20 cellular contexts compared by ENCODE assay signal in genomic region chr21:44887807-44888580, GRCh38. TPM values are rescaled to one million over a fixed set of nuclear protein-coding genes. Genes with fewer than 3 reads are reported as not detected.
DNase-seq lines count a peak whose midpoint lies in the region; ATAC-seq and TF ChIP-seq lines count a peak whose summit lies in the region.
"Had no signal": no experiment of that assay in that cellular context is flagged by ENCODE, and none has a peak within 500 bp of the region (broad histone marks: within the 10 kb centered on the region; RNA-seq: fewer than 3 reads in every experiment).

No MANE protein-coding gene starts in this region.

- H3K27ac ChIP-seq in endodermal cell (ENCODE audit: low read depth, low read length) (no peak overlapping the region), right lobe of liver (no peak overlapping the region)
- H3K27ac ChIP-seq: KMS-11, Peyer's patch had no signal

- intact Hi-C loops in Right ventricle myocardium inferior (cut with DNase I): no loop called here
- intact Hi-C loops in left cardiac atrium (cut with DNase I): no loop called here
- intact Hi-C loops in right lobe of liver (cut with DNase I): no loop called here
- intact Hi-C loops in activated CD4-positive, alpha-beta T cell treated with anti-CD3 and anti-CD28 coated beads for 36 hours (cut with DNase I, micrococcal nuclease): no loop called here

- no peak overlapping the region for H3K9ac ChIP-seq in endodermal cell (ENCODE audit: extremely low read depth, low read length, poor library complexity, severe bottlenecking)
- H3K9ac ChIP-seq: KMS-11 had no signal

- H3K9me3 Mint-ChIP-seq in endodermal cell: no peaks in the 10 kb centered on the region
- H3K9me3 Mint-ChIP-seq in stimulated activated naive B cell treated with anti-CD40 and anti-IgM and Interleukin-4, amounts not matched to agents 10 μg/mL and 1 μg/mL and 100 μg/mL, for 72 hours: no peaks in the 10 kb centered on the region
- H3K9me3 Mint-ChIP-seq in activated CD4-positive, alpha-beta T cell treated with anti-CD3 and anti-CD28 coated beads for 36 hours (ENCODE audit: low read depth): no peaks in the 10 kb centered on the region
- H3K9me3 Mint-ChIP-seq: HFFc6 had no signal

- no peaks in the 10 kb centered on the region for H3K27me3 ChIP-seq in endodermal cell (ENCODE audit: control insufficient read depth, insufficient read depth, low read length, poor library complexity, severe bottlenecking)
- H3K27me3 ChIP-seq in right lobe of liver: no peaks in the 10 kb centered on the region
- H3K27me3 ChIP-seq: Peyer's patch had no signal

- WGBS in endodermal cell (ENCODE audit: insufficient coverage in 1 of 2, insufficient read length in 1 of 2), 2 experiments: 93 to 97% methylated on average over 11 to 24 of the region's 24 CpGs
- WGBS in right lobe of liver (ENCODE audit: insufficient coverage, low coverage, low lambda C conversion rate, missing lambda C conversion rate): 79% methylated on average over 5 of the region's 24 CpGs

- ATAC-seq in Right ventricle myocardium inferior (peak; percentile 14), left cardiac atrium (no peak), right lobe of liver (peak; percentile 43 to 71 (median 62))
- no peak for ATAC-seq in stimulated activated naive B cell treated with anti-CD40 and anti-IgM and Interleukin-4, amounts not matched to agents 10 μg/mL and 1 μg/mL and 100 μg/mL, for 72 hours (replicated peaks)
- no peak for ATAC-seq in activated CD4-positive, alpha-beta T cell treated with anti-CD3 and anti-CD28 coated beads for 36 hours

- no peaks in the 10 kb centered on the region for H3K27me3 Mint-ChIP-seq in endodermal cell (ENCODE audit: insufficient read depth)
- H3K27me3 Mint-ChIP-seq in stimulated activated naive B cell treated with anti-CD40 and anti-IgM and Interleukin-4, amounts not matched to agents 10 μg/mL and 1 μg/mL and 100 μg/mL, for 72 hours: no peaks in the 10 kb centered on the region
- H3K27me3 Mint-ChIP-seq in activated CD4-positive, alpha-beta T cell treated with anti-CD3 and anti-CD28 coated beads for 36 hours: no peaks in the 10 kb centered on the region

- no peaks in the 10 kb centered on the region for H3K4me1 Mint-ChIP-seq in endodermal cell
- H3K4me1 Mint-ChIP-seq in stimulated activated naive B cell treated with anti-CD40 and anti-IgM and Interleukin-4, amounts not matched to agents 10 μg/mL and 1 μg/mL and 100 μg/mL, for 72 hours: peaks cover 6 to 16% of the 10 kb centered on the region in 2 donors
- peaks cover 5% of the 10 kb centered on the region for H3K4me1 Mint-ChIP-seq in activated CD4-positive, alpha-beta T cell treated with anti-CD3 and anti-CD28 coated beads for 36 hours

- no peak overlapping the region for H3K27ac Mint-ChIP-seq in endodermal cell
- H3K27ac Mint-ChIP-seq in stimulated activated naive B cell treated with anti-CD40 and anti-IgM and Interleukin-4, amounts not matched to agents 10 μg/mL and 1 μg/mL and 100 μg/mL, for 72 hours: peak overlapping the region; percentile 62
- H3K27ac Mint-ChIP-seq in activated CD4-positive, alpha-beta T cell treated with anti-CD3 and anti-CD28 coated beads for 36 hours: no peak overlapping the region
- H3K27ac Mint-ChIP-seq: HFFc6 had no signal

- TF ChIP-seq CTCF in endodermal cell (conservative IDR thresholded peaks at IDR 0.05): no peak
- TF ChIP-seq CTCF in right lobe of liver (IDR thresholded peaks at IDR 0.05): no peak

- H3K4me3 ChIP-seq in endodermal cell (ENCODE audit: low read length) (no peak overlapping the region), right lobe of liver (no peak overlapping the region)
- H3K4me3 ChIP-seq: Peyer's patch had no signal

- H3K4me1 ChIP-seq in endodermal cell (ENCODE audit: control insufficient read depth, insufficient read depth, low read length): no peaks in the 10 kb centered on the region
- peaks cover 0 to 16% (median 8%) of the 10 kb centered on the region in 4 donors for H3K4me1 ChIP-seq in right lobe of liver
- H3K4me1 ChIP-seq: Peyer's patch had no signal

- CTCF ChIA-PET in activated CD4-positive, alpha-beta T cell treated with anti-CD3 and anti-CD28 coated beads for 36 hours (lab: Charles Lee): interaction anchor here (1.4 kb wide), 1 partner anchor 10 kb away, joined by 5 read pairs; no protein-coding TSS in a partner anchor

- H3K4me3 Mint-ChIP-seq in endodermal cell: no peak overlapping the region
- H3K4me3 Mint-ChIP-seq in stimulated activated naive B cell treated with anti-CD40 and anti-IgM and Interleukin-4, amounts not matched to agents 10 μg/mL and 1 μg/mL and 100 μg/mL, for 72 hours: no peak overlapping the region
- no peak overlapping the region for H3K4me3 Mint-ChIP-seq in activated CD4-positive, alpha-beta T cell treated with anti-CD3 and anti-CD28 coated beads for 36 hours
- H3K4me3 Mint-ChIP-seq: HFFc6 had no signal

- no peaks in the 10 kb centered on the region for H3K36me3 ChIP-seq in endodermal cell (ENCODE audit: control insufficient read depth, insufficient read depth, low read length)
- no peaks in the 10 kb centered on the region for H3K36me3 ChIP-seq in right lobe of liver
- H3K36me3 ChIP-seq: Peyer's patch had no signal

- peak; percentile 70 for DNase-seq in Right ventricle myocardium inferior (ENCODE audit: missing footprints)
- no peak for DNase-seq in left cardiac atrium
- peak; percentile 36 for DNase-seq in endodermal cell
- DNase-seq in right lobe of liver: peak; percentile 43 to 75 (median 72)
- DNase-seq in stimulated activated naive B cell treated with anti-CD40 and anti-IgM and Interleukin-4, amounts not matched to agents 10 μg/mL and 1 μg/mL and 100 μg/mL, for 72 hours: no peak
- no peak for DNase-seq in activated CD4-positive, alpha-beta T cell treated with anti-CD3 and anti-CD28 coated beads for 36 hours
- no peak for DNase-seq in stimulated activated CD4-positive, alpha-beta T cell treated with anti-CD3 and anti-CD28 coated beads, Interleukin-1b, Interleukin-23, amount 100 ng/mL, for 48 hours
- no peak for DNase-seq in Ammon's horn (ENCODE audit: low spot score)
- DNase-seq: 8988T, C1 segment of cervical spinal cord, DMS 273 treated with DMSO at 0.1 percent for 48 hours, GF-D8, HFFc6, NCI-H1436 treated with DMSO at 0.1 percent for 48 hours, NCI-H2081 treated with DMSO at 0.1 percent for 48 hours, NCI-H2227 treated with DMSO at 0.1 percent for 48 hours, NCI-H524, Peyer's patch, SIG-M5 had no signal

- TF ChIP-seq POLR2A in right lobe of liver (IDR thresholded peaks at IDR 0.05): no peak

- no peaks in the 10 kb centered on the region for H3K36me3 Mint-ChIP-seq in endodermal cell (ENCODE audit: low read depth)
- peaks cover 31 to 63% of the 10 kb centered on the region in 2 donors for H3K36me3 Mint-ChIP-seq in stimulated activated naive B cell treated with anti-CD40 and anti-IgM and Interleukin-4, amounts not matched to agents 10 μg/mL and 1 μg/mL and 100 μg/mL, for 72 hours
- H3K36me3 Mint-ChIP-seq in activated CD4-positive, alpha-beta T cell treated with anti-CD3 and anti-CD28 coated beads for 36 hours (ENCODE audit: low read depth): peaks cover 44% of the 10 kb centered on the region

- POLR2A ChIA-PET in activated CD4-positive, alpha-beta T cell treated with anti-CD3 and anti-CD28 coated beads for 36 hours (lab: Charles Lee): no interaction called here

- H3K9me3 ChIP-seq in endodermal cell (ENCODE audit: control insufficient read depth, low read length) (no peaks in the 10 kb centered on the region), right lobe of liver (no peaks in the 10 kb centered on the region)
- H3K9me3 ChIP-seq: Peyer's patch had no signal

RNA-seq across cellular contexts. Expression of gene PTTG1IP, which starts 14.5 kb away (rescaled TPM):
- total RNA-seq in Right ventricle myocardium inferior: 160 TPM
- 100 to 1,000 TPM; 181 to 195 TPM for total RNA-seq in left cardiac atrium
- total RNA-seq in endodermal cell: 100 to 1,000 TPM; 155 to 168 TPM
- 225 TPM for polyA plus RNA-seq in endodermal cell (2013, experiment 1 of 2)
- 224 TPM for polyA plus RNA-seq in endodermal cell (2013, experiment 2 of 2)
- total RNA-seq in right lobe of liver: 100 to 1,000 TPM in 3 of 6 experiments, 10 to 100 TPM in 3; 54.3 to 195 (median 140) TPM
- 10 to 100 TPM; 34.8 to 44.3 TPM for total RNA-seq in activated CD4-positive, alpha-beta T cell treated with anti-CD3 and anti-CD28 coated beads for 36 hours

RNA-seq across cellular contexts. Expression of gene ITGB2, which starts 32.7 kb away (rescaled TPM):
- total RNA-seq in Right ventricle myocardium inferior (36.7 TPM), left cardiac atrium (10 to 100 TPM; 31.5 to 70.7 TPM), endodermal cell (1 to 10 TPM; 1.6 to 2.3 TPM), right lobe of liver (10 to 100 TPM; 12.9 to 61.8 (median 36.6) TPM)
- 0.36 TPM for polyA plus RNA-seq in endodermal cell (2013, experiment 1 of 2)
- 0.54 TPM for polyA plus RNA-seq in endodermal cell (2013, experiment 2 of 2)
- total RNA-seq in activated CD4-positive, alpha-beta T cell treated with anti-CD3 and anti-CD28 coated beads for 36 hours: 100 to 1,000 TPM; 217 to 250 TPM

RNA-seq across cellular contexts. Expression of gene SLX9, which starts 51.8 kb away (rescaled TPM):
- total RNA-seq in Right ventricle myocardium inferior (66.5 TPM), left cardiac atrium (10 to 100 TPM; 26.1 to 28.6 TPM), endodermal cell (10 to 100 TPM; 38.0 to 48.9 TPM), right lobe of liver (10 to 100 TPM; 15.0 to 27.9 (median 17.1) TPM)
- polyA plus RNA-seq in endodermal cell (2013, experiment 1 of 2): 27.9 TPM
- polyA plus RNA-seq in endodermal cell (2013, experiment 2 of 2): 24.0 TPM
- total RNA-seq in activated CD4-positive, alpha-beta T cell treated with anti-CD3 and anti-CD28 coated beads for 36 hours: 10 to 100 TPM; 60.8 to 68.8 TPM

Comparison
In these comparisons a context has a peak if more than half of its experiments do, and no peak if none do; other contexts are left out.
1. ATAC-seq: peak in Right ventricle myocardium inferior (single experiment) and right lobe of liver (4 of 4); none in left cardiac atrium (0 of 2), stimulated activated naive B cell treated with anti-CD40 and anti-IgM and Interleukin-4, amounts not matched to agents 10 μg/mL and 1 μg/mL and 100 μg/mL, for 72 hours (0 of 2) and activated CD4-positive, alpha-beta T cell treated with anti-CD3 and anti-CD28 coated beads for 36 hours (single experiment).
2. DNase-seq: peak in Right ventricle myocardium inferior (single experiment), endodermal cell (single experiment) and right lobe of liver (3 of 3); none in left cardiac atrium (single experiment), stimulated activated naive B cell treated with anti-CD40 and anti-IgM and Interleukin-4, amounts not matched to agents 10 μg/mL and 1 μg/mL and 100 μg/mL, for 72 hours (single experiment), activated CD4-positive, alpha-beta T cell treated with anti-CD3 and anti-CD28 coated beads for 36 hours (single experiment), stimulated activated CD4-positive, alpha-beta T cell treated with anti-CD3 and anti-CD28 coated beads, Interleukin-1b, Interleukin-23, amount 100 ng/mL, for 48 hours (single experiment) and Ammon's horn (single experiment).
3. RNA of gene ITGB2, which starts 32.7 kb away (total RNA-seq): 217 to 250 TPM in activated CD4-positive, alpha-beta T cell treated with anti-CD3 and anti-CD28 coated beads for 36 hours, 31.5 to 70.7 TPM in left cardiac atrium, 12.9 to 61.8 TPM in right lobe of liver and 36.7 TPM in Right ventricle myocardium inferior (single experiment); 1.6 to 2.3 TPM in endodermal cell; every median in the first group is over 4 times any median in the second.